In the genomic region with DNA sequence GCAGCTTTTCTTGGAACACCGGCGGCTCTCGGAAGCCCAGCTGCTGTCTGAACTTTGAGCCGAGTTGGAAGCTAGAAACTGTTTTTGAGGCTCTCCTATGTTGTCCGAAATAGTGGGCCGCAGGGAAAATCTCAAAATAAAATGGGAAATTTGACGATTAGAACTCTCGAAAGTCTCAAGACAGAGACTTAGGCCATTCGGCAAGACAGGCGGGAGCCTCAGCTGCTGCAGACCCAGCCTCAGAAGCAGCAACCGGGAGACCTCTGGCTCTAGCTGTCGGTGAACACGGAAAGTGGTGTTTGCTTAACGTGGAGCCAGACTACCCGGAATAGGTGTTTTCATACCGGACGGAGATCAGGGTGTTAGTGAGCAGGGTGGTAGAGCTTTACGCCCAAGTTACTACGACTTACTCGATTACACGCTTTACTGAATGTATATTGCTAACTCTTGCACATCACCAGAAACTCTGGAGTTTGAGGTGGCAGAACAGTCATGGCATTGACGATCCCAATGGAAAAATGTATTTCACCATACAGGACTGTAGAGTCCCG, we compare ENCODE assay signal across 2 cellular contexts.
TF ChIP-seq lines count a peak whose summit lies in the region.

No MANE protein-coding gene starts in this region.

TF ChIP-seq in GM12891, 5 proteins besides CTCF, POLR2A, EP300 and RAD21:
- no peak for TF ChIP-seq POLR2AphosphoS5 (IDR thresholded peaks at IDR 0.05; ENCODE audit: low read depth, low read length)
- TF ChIP-seq SPI1 (IDR thresholded peaks at IDR 0.05; ENCODE audit: low read depth, low read length), result no peak
- TF ChIP-seq POU2F2 (IDR thresholded peaks at IDR 0.05; ENCODE audit: low read depth, low read length), result no peak
- TF ChIP-seq TAF1 (IDR thresholded peaks at IDR 0.05; ENCODE audit: low read depth, low read length), result no peak
- TF ChIP-seq PAX5 (IDR thresholded peaks at IDR 0.05; ENCODE audit: insufficient read depth, low read length, severe bottlenecking), result no peak

TF ChIP-seq in K562, 482 proteins besides CTCF, POLR2A, EP300 and RAD21 (continues in another document):
- TF ChIP-seq ZNF830 (CRISPR knock-in tag; IDR thresholded peaks at IDR 0.05) (0 out of 2 replicates have a peak, but pooled peaks have one; percentile 21), FOXM1 (IDR thresholded peaks at IDR 0.05; ENCODE audit: low read depth) (no peak), FOXM1 (CRISPR knock-in tag; IDR thresholded peaks at IDR 0.05; ENCODE audit: low read depth) (0 out of 2 replicates have a peak, but pooled peaks have one; percentile 47), ZFX (CRISPR knock-in tag; IDR thresholded peaks at IDR 0.05) (peak; percentile 71; the same call in 1 of the 2 replicates), NR2C2 (CRISPR knock-in tag; IDR thresholded peaks at IDR 0.05) (no peak), NR2C2 (tag; IDR thresholded peaks at IDR 0.05) (no peak; the same call in none of the 2 replicates), ZNF175 (CRISPR knock-in tag; IDR thresholded peaks at IDR 0.05; ENCODE audit: low read depth) (0 out of 2 replicates have a peak, but pooled peaks have one; percentile 47), CC2D1A (IDR thresholded peaks at IDR 0.05) (peak; percentile 1; the same call in 1 of the 2 replicates), ZNF766 (CRISPR knock-in tag; conservative IDR thresholded peaks at IDR 0.05) (0 out of 2 replicates have a peak, but pooled peaks have one; percentile 32), GTF2E2 (tag; IDR thresholded peaks at IDR 0.05) (0 out of 2 replicates have a peak, but pooled peaks have one; percentile 2), CBX5 (IDR thresholded peaks at IDR 0.05; ENCODE audit: borderline replicate concordance, low read depth) (no peak), SRSF9 (IDR thresholded peaks at IDR 0.05; ENCODE audit: borderline replicate concordance, low read depth, low read length) (no peak), IFI16 (CRISPR knock-in tag; IDR thresholded peaks at IDR 0.05) (no peak), SNIP1 (IDR thresholded peaks at IDR 0.05; ENCODE audit: low read depth) (0 out of 2 replicates have a peak, but pooled peaks have one; percentile 1), KAT7 (CRISPR knock-in tag; IDR thresholded peaks at IDR 0.05; ENCODE audit: borderline replicate concordance) (no peak), ZNF589 (CRISPR knock-in tag; IDR thresholded peaks at IDR 0.05; ENCODE audit: low read depth) (peak; percentile 30; the same call in 1 of the 2 replicates), SMARCC2 (IDR thresholded peaks at IDR 0.05; ENCODE audit: low read depth) (no peak), ZNF212 (CRISPR knock-in tag; IDR thresholded peaks at IDR 0.05) (no peak), TOE1 (IDR thresholded peaks at IDR 0.05; ENCODE audit: borderline replicate concordance) (peak; percentile 10; the same call in 1 of the 2 replicates), TOE1 (CRISPR knock-in tag; IDR thresholded peaks at IDR 0.05; ENCODE audit: borderline replicate concordance, low read depth) (no peak), POLR2AphosphoS5 (IDR thresholded peaks at IDR 0.05; ENCODE audit: control insufficient read depth, insufficient read depth, low read depth, low read length) (no peak), ZNF217 (CRISPR knock-in tag; IDR thresholded peaks at IDR 0.05) (no peak), FOXA3 (CRISPR knock-in tag; conservative IDR thresholded peaks at IDR 0.05 in 1 of 2, IDR thresholded peaks at IDR 0.05 in 1 of 2) (peak in 1 of 2 experiments; percentile 51; a peak in 1 of 4 replicates), PML (IDR thresholded peaks at IDR 0.05; ENCODE audit: low read length) (no peak), SIX5 (IDR thresholded peaks at IDR 0.05; ENCODE audit: borderline replicate concordance in 1 of 2, insufficient read depth in 1 of 2, low read depth in 1 of 2, low read length in 2 of 2) (no peak), RHOXF2B (CRISPR knock-in tag; conservative IDR thresholded peaks at IDR 0.05) (no peak), KDM2B (CRISPR knock-in tag; IDR thresholded peaks at IDR 0.05) (no peak), L3MBTL2 (IDR thresholded peaks at IDR 0.05) (peak; percentile 37), ZNF232 (CRISPR knock-in tag; IDR thresholded peaks at IDR 0.05) (no peak)
- TF ChIP-seq, protein P1, sequence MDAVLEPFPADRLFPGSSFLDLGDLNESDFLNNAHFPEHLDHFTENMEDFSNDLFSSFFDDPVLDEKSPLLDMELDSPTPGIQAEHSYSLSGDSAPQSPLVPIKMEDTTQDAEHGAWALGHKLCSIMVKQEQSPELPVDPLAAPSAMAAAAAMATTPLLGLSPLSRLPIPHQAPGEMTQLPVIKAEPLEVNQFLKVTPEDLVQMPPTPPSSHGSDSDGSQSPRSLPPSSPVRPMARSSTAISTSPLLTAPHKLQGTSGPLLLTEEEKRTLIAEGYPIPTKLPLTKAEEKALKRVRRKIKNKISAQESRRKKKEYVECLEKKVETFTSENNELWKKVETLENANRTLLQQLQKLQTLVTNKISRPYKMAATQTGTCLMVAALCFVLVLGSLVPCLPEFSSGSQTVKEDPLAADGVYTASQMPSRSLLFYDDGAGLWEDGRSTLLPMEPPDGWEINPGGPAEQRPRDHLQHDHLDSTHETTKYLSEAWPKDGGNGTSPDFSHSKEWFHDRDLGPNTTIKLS (IDR thresholded peaks at IDR 0.05; ENCODE audit: borderline replicate concordance, low read depth), result peak; percentile 13; the same call in 1 of the 2 replicates
- TF ChIP-seq, protein P2, sequence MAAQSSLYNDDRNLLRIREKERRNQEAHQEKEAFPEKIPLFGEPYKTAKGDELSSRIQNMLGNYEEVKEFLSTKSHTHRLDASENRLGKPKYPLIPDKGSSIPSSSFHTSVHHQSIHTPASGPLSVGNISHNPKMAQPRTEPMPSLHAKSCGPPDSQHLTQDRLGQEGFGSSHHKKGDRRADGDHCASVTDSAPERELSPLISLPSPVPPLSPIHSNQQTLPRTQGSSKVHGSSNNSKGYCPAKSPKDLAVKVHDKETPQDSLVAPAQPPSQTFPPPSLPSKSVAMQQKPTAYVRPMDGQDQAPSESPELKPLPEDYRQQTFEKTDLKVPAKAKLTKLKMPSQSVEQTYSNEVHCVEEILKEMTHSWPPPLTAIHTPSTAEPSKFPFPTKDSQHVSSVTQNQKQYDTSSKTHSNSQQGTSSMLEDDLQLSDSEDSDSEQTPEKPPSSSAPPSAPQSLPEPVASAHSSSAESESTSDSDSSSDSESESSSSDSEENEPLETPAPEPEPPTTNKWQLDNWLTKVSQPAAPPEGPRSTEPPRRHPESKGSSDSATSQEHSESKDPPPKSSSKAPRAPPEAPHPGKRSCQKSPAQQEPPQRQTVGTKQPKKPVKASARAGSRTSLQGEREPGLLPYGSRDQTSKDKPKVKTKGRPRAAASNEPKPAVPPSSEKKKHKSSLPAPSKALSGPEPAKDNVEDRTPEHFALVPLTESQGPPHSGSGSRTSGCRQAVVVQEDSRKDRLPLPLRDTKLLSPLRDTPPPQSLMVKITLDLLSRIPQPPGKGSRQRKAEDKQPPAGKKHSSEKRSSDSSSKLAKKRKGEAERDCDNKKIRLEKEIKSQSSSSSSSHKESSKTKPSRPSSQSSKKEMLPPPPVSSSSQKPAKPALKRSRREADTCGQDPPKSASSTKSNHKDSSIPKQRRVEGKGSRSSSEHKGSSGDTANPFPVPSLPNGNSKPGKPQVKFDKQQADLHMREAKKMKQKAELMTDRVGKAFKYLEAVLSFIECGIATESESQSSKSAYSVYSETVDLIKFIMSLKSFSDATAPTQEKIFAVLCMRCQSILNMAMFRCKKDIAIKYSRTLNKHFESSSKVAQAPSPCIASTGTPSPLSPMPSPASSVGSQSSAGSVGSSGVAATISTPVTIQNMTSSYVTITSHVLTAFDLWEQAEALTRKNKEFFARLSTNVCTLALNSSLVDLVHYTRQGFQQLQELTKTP (IDR thresholded peaks at IDR 0.05; ENCODE audit: low read depth in 1 of 2, partially characterized antibody in 2 of 2), result peak; percentile 37 to 47
- TF ChIP-seq, protein P3, sequence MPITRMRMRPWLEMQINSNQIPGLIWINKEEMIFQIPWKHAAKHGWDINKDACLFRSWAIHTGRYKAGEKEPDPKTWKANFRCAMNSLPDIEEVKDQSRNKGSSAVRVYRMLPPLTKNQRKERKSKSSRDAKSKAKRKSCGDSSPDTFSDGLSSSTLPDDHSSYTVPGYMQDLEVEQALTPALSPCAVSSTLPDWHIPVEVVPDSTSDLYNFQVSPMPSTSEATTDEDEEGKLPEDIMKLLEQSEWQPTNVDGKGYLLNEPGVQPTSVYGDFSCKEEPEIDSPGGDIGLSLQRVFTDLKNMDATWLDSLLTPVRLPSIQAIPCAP (CRISPR knock-in tag; IDR thresholded peaks at IDR 0.05; ENCODE audit: borderline replicate concordance), result no peak
- TF ChIP-seq, protein P4, sequence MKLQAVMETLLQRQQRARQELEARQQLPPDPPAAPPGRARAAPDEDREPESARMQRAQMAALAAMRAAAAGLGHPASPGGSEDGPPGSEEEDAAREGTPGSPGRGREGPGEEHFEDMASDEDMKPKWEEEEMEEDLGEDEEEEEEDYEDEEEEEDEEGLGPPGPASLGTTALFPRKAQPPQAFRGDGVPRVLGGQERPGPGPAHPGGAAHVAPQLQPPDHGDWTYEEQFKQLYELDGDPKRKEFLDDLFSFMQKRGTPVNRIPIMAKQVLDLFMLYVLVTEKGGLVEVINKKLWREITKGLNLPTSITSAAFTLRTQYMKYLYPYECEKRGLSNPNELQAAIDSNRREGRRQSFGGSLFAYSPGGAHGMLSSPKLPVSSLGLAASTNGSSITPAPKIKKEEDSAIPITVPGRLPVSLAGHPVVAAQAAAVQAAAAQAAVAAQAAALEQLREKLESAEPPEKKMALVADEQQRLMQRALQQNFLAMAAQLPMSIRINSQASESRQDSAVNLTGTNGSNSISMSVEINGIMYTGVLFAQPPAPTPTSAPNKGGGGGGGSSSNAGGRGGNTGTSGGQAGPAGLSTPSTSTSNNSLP (IDR thresholded peaks at IDR 0.05; ENCODE audit: borderline replicate concordance, low read depth, low read length), result no peak
- TF ChIP-seq, protein P5, sequence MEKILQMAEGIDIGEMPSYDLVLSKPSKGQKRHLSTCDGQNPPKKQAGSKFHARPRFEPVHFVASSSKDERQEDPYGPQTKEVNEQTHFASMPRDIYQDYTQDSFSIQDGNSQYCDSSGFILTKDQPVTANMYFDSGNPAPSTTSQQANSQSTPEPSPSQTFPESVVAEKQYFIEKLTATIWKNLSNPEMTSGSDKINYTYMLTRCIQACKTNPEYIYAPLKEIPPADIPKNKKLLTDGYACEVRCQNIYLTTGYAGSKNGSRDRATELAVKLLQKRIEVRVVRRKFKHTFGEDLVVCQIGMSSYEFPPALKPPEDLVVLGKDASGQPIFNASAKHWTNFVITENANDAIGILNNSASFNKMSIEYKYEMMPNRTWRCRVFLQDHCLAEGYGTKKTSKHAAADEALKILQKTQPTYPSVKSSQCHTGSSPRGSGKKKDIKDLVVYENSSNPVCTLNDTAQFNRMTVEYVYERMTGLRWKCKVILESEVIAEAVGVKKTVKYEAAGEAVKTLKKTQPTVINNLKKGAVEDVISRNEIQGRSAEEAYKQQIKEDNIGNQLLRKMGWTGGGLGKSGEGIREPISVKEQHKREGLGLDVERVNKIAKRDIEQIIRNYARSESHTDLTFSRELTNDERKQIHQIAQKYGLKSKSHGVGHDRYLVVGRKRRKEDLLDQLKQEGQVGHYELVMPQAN (IDR thresholded peaks at IDR 0.05; ENCODE audit: borderline replicate concordance), result no peak
- TF ChIP-seq, protein P6, sequence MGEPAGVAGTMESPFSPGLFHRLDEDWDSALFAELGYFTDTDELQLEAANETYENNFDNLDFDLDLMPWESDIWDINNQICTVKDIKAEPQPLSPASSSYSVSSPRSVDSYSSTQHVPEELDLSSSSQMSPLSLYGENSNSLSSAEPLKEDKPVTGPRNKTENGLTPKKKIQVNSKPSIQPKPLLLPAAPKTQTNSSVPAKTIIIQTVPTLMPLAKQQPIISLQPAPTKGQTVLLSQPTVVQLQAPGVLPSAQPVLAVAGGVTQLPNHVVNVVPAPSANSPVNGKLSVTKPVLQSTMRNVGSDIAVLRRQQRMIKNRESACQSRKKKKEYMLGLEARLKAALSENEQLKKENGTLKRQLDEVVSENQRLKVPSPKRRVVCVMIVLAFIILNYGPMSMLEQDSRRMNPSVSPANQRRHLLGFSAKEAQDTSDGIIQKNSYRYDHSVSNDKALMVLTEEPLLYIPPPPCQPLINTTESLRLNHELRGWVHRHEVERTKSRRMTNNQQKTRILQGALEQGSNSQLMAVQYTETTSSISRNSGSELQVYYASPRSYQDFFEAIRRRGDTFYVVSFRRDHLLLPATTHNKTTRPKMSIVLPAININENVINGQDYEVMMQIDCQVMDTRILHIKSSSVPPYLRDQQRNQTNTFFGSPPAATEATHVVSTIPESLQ (CRISPR knock-in tag; IDR thresholded peaks at IDR 0.05), result no peak
- TF ChIP-seq, protein P7, sequence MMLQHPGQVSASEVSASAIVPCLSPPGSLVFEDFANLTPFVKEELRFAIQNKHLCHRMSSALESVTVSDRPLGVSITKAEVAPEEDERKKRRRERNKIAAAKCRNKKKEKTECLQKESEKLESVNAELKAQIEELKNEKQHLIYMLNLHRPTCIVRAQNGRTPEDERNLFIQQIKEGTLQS (IDR thresholded peaks at IDR 0.05), result no peak
- TF ChIP-seq, protein P7 (CRISPR knock-in tag; conservative IDR thresholded peaks at IDR 0.05), result 0 out of 2 replicates have a peak, but pooled peaks have one; percentile 56
- TF ChIP-seq, protein P8, sequence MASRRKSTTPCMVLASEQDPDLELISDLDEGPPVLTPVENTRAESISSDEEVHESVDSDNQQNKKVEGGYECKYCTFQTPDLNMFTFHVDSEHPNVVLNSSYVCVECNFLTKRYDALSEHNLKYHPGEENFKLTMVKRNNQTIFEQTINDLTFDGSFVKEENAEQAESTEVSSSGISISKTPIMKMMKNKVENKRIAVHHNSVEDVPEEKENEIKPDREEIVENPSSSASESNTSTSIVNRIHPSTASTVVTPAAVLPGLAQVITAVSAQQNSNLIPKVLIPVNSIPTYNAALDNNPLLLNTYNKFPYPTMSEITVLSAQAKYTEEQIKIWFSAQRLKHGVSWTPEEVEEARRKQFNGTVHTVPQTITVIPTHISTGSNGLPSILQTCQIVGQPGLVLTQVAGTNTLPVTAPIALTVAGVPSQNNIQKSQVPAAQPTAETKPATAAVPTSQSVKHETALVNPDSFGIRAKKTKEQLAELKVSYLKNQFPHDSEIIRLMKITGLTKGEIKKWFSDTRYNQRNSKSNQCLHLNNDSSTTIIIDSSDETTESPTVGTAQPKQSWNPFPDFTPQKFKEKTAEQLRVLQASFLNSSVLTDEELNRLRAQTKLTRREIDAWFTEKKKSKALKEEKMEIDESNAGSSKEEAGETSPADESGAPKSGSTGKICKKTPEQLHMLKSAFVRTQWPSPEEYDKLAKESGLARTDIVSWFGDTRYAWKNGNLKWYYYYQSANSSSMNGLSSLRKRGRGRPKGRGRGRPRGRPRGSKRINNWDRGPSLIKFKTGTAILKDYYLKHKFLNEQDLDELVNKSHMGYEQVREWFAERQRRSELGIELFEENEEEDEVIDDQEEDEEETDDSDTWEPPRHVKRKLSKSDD (conservative IDR thresholded peaks at IDR 0.05; ENCODE audit: low read length), result 0 out of 2 replicates have a peak, but pooled peaks have one; percentile 71
- TF ChIP-seq, protein P9, sequence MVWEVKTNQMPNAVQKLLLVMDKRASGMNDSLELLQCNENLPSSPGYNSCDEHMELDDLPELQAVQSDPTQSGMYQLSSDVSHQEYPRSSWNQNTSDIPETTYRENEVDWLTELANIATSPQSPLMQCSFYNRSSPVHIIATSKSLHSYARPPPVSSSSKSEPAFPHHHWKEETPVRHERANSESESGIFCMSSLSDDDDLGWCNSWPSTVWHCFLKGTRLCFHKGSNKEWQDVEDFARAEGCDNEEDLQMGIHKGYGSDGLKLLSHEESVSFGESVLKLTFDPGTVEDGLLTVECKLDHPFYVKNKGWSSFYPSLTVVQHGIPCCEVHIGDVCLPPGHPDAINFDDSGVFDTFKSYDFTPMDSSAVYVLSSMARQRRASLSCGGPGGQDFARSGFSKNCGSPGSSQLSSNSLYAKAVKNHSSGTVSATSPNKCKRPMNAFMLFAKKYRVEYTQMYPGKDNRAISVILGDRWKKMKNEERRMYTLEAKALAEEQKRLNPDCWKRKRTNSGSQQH (CRISPR knock-in tag; IDR thresholded peaks at IDR 0.05), result 0 out of 2 replicates have a peak, but pooled peaks have one; percentile 3
